8 cellular contexts compared by ENCODE assay signal in genomic region chr9:35757527-35758275, GRCh38. TPM values are rescaled to one million over a fixed set of nuclear protein-coding genes. Genes with fewer than 3 reads are reported as not detected.
DNase-seq lines count a peak whose midpoint lies in the region; ATAC-seq and TF ChIP-seq lines count a peak whose summit lies in the region.

No MANE protein-coding gene starts in this region.

- TF ChIP-seq POLR2A in ovary (IDR thresholded peaks at IDR 0.05), result no peak

- no peaks in the 10 kb centered on the region for H3K79me2 ChIP-seq in SU-DHL-6 (ENCODE audit: insufficient read depth, low read length)

- H3K9me3 ChIP-seq in SU-DHL-6 (ENCODE audit: insufficient read depth, low read length) (no peaks in the 10 kb centered on the region), ovary (no peaks in the 10 kb centered on the region)

- peak overlapping the region; percentile 69 for H3K4me2 ChIP-seq in SU-DHL-6 (ENCODE audit: low read depth, low read length, poor library complexity, severe bottlenecking)

- H3K27ac Mint-ChIP-seq in activated naive CD4-positive, alpha-beta T cell treated with anti-CD3 and anti-CD28 coated beads, Interleukin-2, amount 50 U/mL, for 24 hours, result peak overlapping the region; percentile 85

- no peaks in the 10 kb centered on the region for H3K9me2 ChIP-seq in SU-DHL-6 (replicated peaks; ENCODE audit: insufficient read depth, low read length)

- H3K27me3 Mint-ChIP-seq in activated naive CD4-positive, alpha-beta T cell treated with anti-CD3 and anti-CD28 coated beads, Interleukin-2, amount 50 U/mL, for 24 hours, result no peaks in the 10 kb centered on the region

- H3K27ac ChIP-seq in SU-DHL-6 (ENCODE audit: low read depth, low read length) (peak overlapping the region; percentile 64), ovary (peak overlapping the region; percentile 66 to 91)

- TF ChIP-seq CTCF in SU-DHL-6 (IDR thresholded peaks at IDR 0.05; ENCODE audit: insufficient read depth, low read length, poor library complexity, severe bottlenecking) (no peak), ovary (IDR thresholded peaks at IDR 0.05) (no peak)

- no peaks in the 10 kb centered on the region for H3K36me3 ChIP-seq in SU-DHL-6 (ENCODE audit: low read length)
- no peaks in the 10 kb centered on the region for H3K36me3 ChIP-seq in ovary

- H3K36me3 Mint-ChIP-seq in activated naive CD4-positive, alpha-beta T cell treated with anti-CD3 and anti-CD28 coated beads, Interleukin-2, amount 50 U/mL, for 24 hours, result peaks cover 8% of the 10 kb centered on the region

- no peaks in the 10 kb centered on the region for H4K20me1 ChIP-seq in SU-DHL-6 (ENCODE audit: low read depth, low read length)

- peaks cover 18% of the 10 kb centered on the region for H3F3A ChIP-seq in SU-DHL-6 (ENCODE audit: insufficient read depth)

- intact Hi-C loops in ovary (cut with DNase I), result loop anchor here in 1 of 4 donors (10.0 kb wide), 1 partner anchor 1707 kb away; the partner anchor contains the start of gene ZBTB5

- H3K4me3 ChIP-seq in SU-DHL-6 (ENCODE audit: insufficient read depth, low read length, poor library complexity, severe bottlenecking) (peak overlapping the region; percentile 71), ovary (peak overlapping the region; percentile 65)

- H3K27me3 ChIP-seq in SU-DHL-6 (ENCODE audit: low read length) (no peaks in the 10 kb centered on the region), ovary (no peaks in the 10 kb centered on the region)

- H3K4me1 ChIP-seq in ovary (ENCODE audit: insufficient read depth), result peaks cover 7% of the 10 kb centered on the region

- H3K9me3 Mint-ChIP-seq in activated naive CD4-positive, alpha-beta T cell treated with anti-CD3 and anti-CD28 coated beads, Interleukin-2, amount 50 U/mL, for 24 hours, result no peaks in the 10 kb centered on the region

- ATAC-seq in HG03095 (IDR thresholded peaks at IDR 0.05; ENCODE audit: unreplicated experiment), result peak; percentile 35

- no peak for DNase-seq in activated naive CD4-positive, alpha-beta T cell treated with anti-CD3 and anti-CD28 coated beads, Interleukin-2, amount 50 U/mL, for 16 hours
- peak; percentile 21 for DNase-seq in fibroblast of peridontal ligament (ENCODE audit: extremely low read depth)
- DNase-seq in ovary, result no peak
- no peak for DNase-seq in stimulated activated CD4-positive, alpha-beta T cell treated with anti-CD3 and anti-CD28 coated beads, Interleukin-2, amount 100 ng/mL, for 48 hours
- no peak for DNase-seq in ureter (ENCODE audit: low spot score)

- peak overlapping the region; percentile 78 for H2AFZ ChIP-seq in SU-DHL-6 (ENCODE audit: low read depth, low read length, severe bottlenecking)

- peak overlapping the region; percentile 66 for H3K9ac ChIP-seq in SU-DHL-6 (ENCODE audit: low read length)

- 8 to 15% (median 8%) methylated on average over 5 of the region's 5 CpGs for WGBS in ovary, 3 donors

- H3K4me1 Mint-ChIP-seq in activated naive CD4-positive, alpha-beta T cell treated with anti-CD3 and anti-CD28 coated beads, Interleukin-2, amount 50 U/mL, for 24 hours, result peaks cover 49% of the 10 kb centered on the region

- H3K4me3 Mint-ChIP-seq in activated naive CD4-positive, alpha-beta T cell treated with anti-CD3 and anti-CD28 coated beads, Interleukin-2, amount 50 U/mL, for 24 hours, result peak overlapping the region; percentile 93

- no peak for TF ChIP-seq EP300 in ovary (IDR thresholded peaks at IDR 0.05)

RNA-seq across cellular contexts. Expression of gene MSMP, which starts 3.6 kb away (rescaled TPM):
- total RNA-seq in ovary, result 1 to 10 TPM in 1 of 7 donors, under 1 TPM in 1, not detected in 5; 0.40 to 4.4 TPM
- under 1 TPM in 1 of 2 donors, not detected in 1; 0.41 TPM for polyA plus RNA-seq in ovary
- not detected for total RNA-seq in ureter

RNA-seq across cellular contexts. Expression of gene RGP1, which starts 8.6 kb away (rescaled TPM):
- total RNA-seq in ovary (10 to 100 TPM in 6 of 7 donors, 1 to 10 TPM in 1; 9.4 to 32.3 (median 26.6) TPM), ureter (34.3 TPM)
- polyA plus RNA-seq in ovary, result 10 to 100 TPM; 13.4 to 17.0 TPM

RNA-seq across cellular contexts. Expression of gene GBA2, which starts 8.7 kb away (rescaled TPM):
- total RNA-seq in ovary (10 to 100 TPM; 35.1 to 73.2 (median 44.5) TPM), ureter (108 TPM)
- 10 to 100 TPM; 27.8 to 54.7 TPM for polyA plus RNA-seq in ovary

RNA-seq across cellular contexts. Expression of gene CREB3, which starts 25.2 kb away (rescaled TPM):
- 10 to 100 TPM; 31.2 to 41.5 (median 36.6) TPM for total RNA-seq in ovary
- 10 to 100 TPM; 32.3 to 39.8 TPM for polyA plus RNA-seq in ovary
- total RNA-seq in ureter, result 30.7 TPM

RNA-seq across cellular contexts. Expression of gene TLN1, which starts 25.7 kb away (rescaled TPM):
- 100 to 1,000 TPM; 106 to 344 (median 271) TPM for total RNA-seq in ovary
- polyA plus RNA-seq in ovary, result 100 to 1,000 TPM; 124 to 292 TPM
- 340 TPM for total RNA-seq in ureter
